8 cellular contexts compared by ENCODE assay signal in genomic region chr12:100199347-100200136, GRCh38. TPM values are rescaled to one million over a fixed set of nuclear protein-coding genes. Genes with fewer than 3 reads are reported as not detected.
DNase-seq lines count a peak whose midpoint lies in the region; ATAC-seq and TF ChIP-seq lines count a peak whose summit lies in the region.

No MANE protein-coding gene starts in this region.

- TF ChIP-seq POLR2A in Peyer's patch (IDR thresholded peaks at IDR 0.05) (peak in 1 of 2 donors; percentile 20), upper lobe of left lung (IDR thresholded peaks at IDR 0.05) (peak in 1 of 4 donors; percentile 23)

- peak overlapping the region; percentile 80 for H2AFZ ChIP-seq in parathyroid adenoma

- peak overlapping the region; percentile 100 for H3K27ac Mint-ChIP-seq in activated T-helper 2 cell treated with anti-CD3 and anti-CD28 coated beads, Interferon-gamma antibody, Interleukin-2, Interleukin-4, amounts not matched to agents 10 μg/mL and 5 μg/mL and 100 μg/mL, durations not matched to agents 14 hours and 24 hours and 36 hours

- DNase-seq in D341Med (ENCODE audit: low spot score) = peak; percentile 79
- peak; percentile 79 for DNase-seq in HT-29 (ENCODE audit: low spot score)
- peak; percentile 84 to 94 (median 93) for DNase-seq in Peyer's patch
- DNase-seq in activated T-helper 2 cell treated with anti-CD3 and anti-CD28 coated beads, Interferon-gamma antibody, Interleukin-2, Interleukin-4, amounts not matched to agents 10 μg/mL and 5 μg/mL and 100 μg/mL, durations not matched to agents 14 hours and 24 hours and 36 hours (ENCODE audit: low spot score) = peak; percentile 78
- DNase-seq in glomerular visceral epithelial cell (ENCODE audit: extremely low spot score) = peak; percentile 80
- DNase-seq in upper lobe of left lung = peak; percentile 89 to 94

- no peaks in the 10 kb centered on the region for H3K36me3 ChIP-seq in Peyer's patch
- no peaks in the 10 kb centered on the region for H3K36me3 ChIP-seq in parathyroid adenoma (ENCODE audit: control insufficient read depth, insufficient read depth, low read length)
- H3K36me3 ChIP-seq in upper lobe of left lung = no peaks in the 10 kb centered on the region

- H3K27me3 Mint-ChIP-seq in activated T-helper 2 cell treated with anti-CD3 and anti-CD28 coated beads, Interferon-gamma antibody, Interleukin-2, Interleukin-4, amounts not matched to agents 10 μg/mL and 5 μg/mL and 100 μg/mL, durations not matched to agents 14 hours and 24 hours and 36 hours (ENCODE audit: low read depth) = no peaks in the 10 kb centered on the region

- peaks cover 20% of the 10 kb centered on the region for H3K36me3 Mint-ChIP-seq in activated T-helper 2 cell treated with anti-CD3 and anti-CD28 coated beads, Interferon-gamma antibody, Interleukin-2, Interleukin-4, amounts not matched to agents 10 μg/mL and 5 μg/mL and 100 μg/mL, durations not matched to agents 14 hours and 24 hours and 36 hours (ENCODE audit: low read depth)

- ATAC-seq in GM21367 (IDR thresholded peaks at IDR 0.05; ENCODE audit: unreplicated experiment) (peak; percentile 79), upper lobe of left lung (ENCODE audit: low FRiP score in 2 of 2) (peak; percentile 91)

- H3K4me3 ChIP-seq in Peyer's patch (peak overlapping the region; percentile 73 to 95 (median 88)), parathyroid adenoma (ENCODE audit: low read depth, low read length) (peak overlapping the region; percentile 84), upper lobe of left lung (peak overlapping the region; percentile 58 to 86 (median 73))

- peak overlapping the region; percentile 98 for H3K4me3 Mint-ChIP-seq in activated T-helper 2 cell treated with anti-CD3 and anti-CD28 coated beads, Interferon-gamma antibody, Interleukin-2, Interleukin-4, amounts not matched to agents 10 μg/mL and 5 μg/mL and 100 μg/mL, durations not matched to agents 14 hours and 24 hours and 36 hours (ENCODE audit: low read depth)

- no peak for TF ChIP-seq EP300 in upper lobe of left lung (IDR thresholded peaks at IDR 0.05)

- H3K27me3 ChIP-seq in Peyer's patch (no peaks in the 10 kb centered on the region), parathyroid adenoma (ENCODE audit: control insufficient read depth, insufficient read depth, low read length) (no peaks in the 10 kb centered on the region), upper lobe of left lung (no peaks in the 10 kb centered on the region)

- H3K9me3 ChIP-seq in Peyer's patch (no peaks in the 10 kb centered on the region), parathyroid adenoma (ENCODE audit: control insufficient read depth, low read length) (no peaks in the 10 kb centered on the region), upper lobe of left lung (no peaks in the 10 kb centered on the region)

- intact Hi-C loops in activated T-helper 2 cell treated with anti-CD3 and anti-CD28 coated beads, Interferon-gamma antibody, Interleukin-2, Interleukin-4, amounts not matched to agents 10 μg/mL and 5 μg/mL and 100 μg/mL, durations not matched to agents 14 hours and 24 hours and 36 hours (cut with micrococcal nuclease) = loop anchor here (1.0 to 5.0 kb wide), 7 partner anchors 15 to 1607 kb away; partner anchors contain the start of genes APAF1, BLTP3B, DEPDC4 and IKBIP

- peak overlapping the region; percentile 40 for H3K9ac ChIP-seq in parathyroid adenoma

- no peaks in the 10 kb centered on the region for H3K9me3 Mint-ChIP-seq in activated T-helper 2 cell treated with anti-CD3 and anti-CD28 coated beads, Interferon-gamma antibody, Interleukin-2, Interleukin-4, amounts not matched to agents 10 μg/mL and 5 μg/mL and 100 μg/mL, durations not matched to agents 14 hours and 24 hours and 36 hours

- H3K4me1 ChIP-seq in Peyer's patch (peaks cover 0 to 24% (median 3%) of the 10 kb centered on the region in 4 donors), parathyroid adenoma (peaks cover 4% of the 10 kb centered on the region), upper lobe of left lung (peaks cover 15 to 31% (median 20%) of the 10 kb centered on the region in 4 donors)

- TF ChIP-seq CTCF in Peyer's patch (IDR thresholded peaks at IDR 0.05) (no peak), parathyroid adenoma (IDR thresholded peaks at IDR 0.05) (no peak), upper lobe of left lung (IDR thresholded peaks at IDR 0.05) (no peak)

- WGBS in upper lobe of left lung, 2 donors = 1 to 9% methylated on average over 20 to 21 of the region's 78 CpGs

- H3K4me2 ChIP-seq in parathyroid adenoma (ENCODE audit: low read length) = peak overlapping the region; percentile 72

- peaks cover 20% of the 10 kb centered on the region for H3K4me1 Mint-ChIP-seq in activated T-helper 2 cell treated with anti-CD3 and anti-CD28 coated beads, Interferon-gamma antibody, Interleukin-2, Interleukin-4, amounts not matched to agents 10 μg/mL and 5 μg/mL and 100 μg/mL, durations not matched to agents 14 hours and 24 hours and 36 hours (ENCODE audit: low read depth)

- peak overlapping the region; percentile 81 to 87 (median 85) for H3K27ac ChIP-seq in Peyer's patch
- H3K27ac ChIP-seq in parathyroid adenoma = peak overlapping the region; percentile 66
- H3K27ac ChIP-seq in upper lobe of left lung = peak overlapping the region; percentile 54 to 85 (median 70)

- H3K79me2 ChIP-seq in parathyroid adenoma = peaks cover 21% of the 10 kb centered on the region

RNA-seq across cellular contexts. Expression of gene ACTR6, which starts 1.1 kb away (rescaled TPM):
- 4.2 and 7.4 TPM in 2 replicates for total RNA-seq in HT-29 (2014; rRNA removed; shearing (Covaris generic))
- 10 to 100 TPM in 3 of 4 donors, 1 to 10 TPM in 1; 4.2 to 21.5 (median 12.2) TPM for total RNA-seq in Peyer's patch
- total RNA-seq in activated T-helper 2 cell treated with anti-CD3 and anti-CD28 coated beads, Interferon-gamma antibody, Interleukin-2, Interleukin-4, amounts not matched to agents 10 μg/mL and 5 μg/mL and 100 μg/mL, durations not matched to agents 14 hours and 24 hours and 36 hours = 40.4 and 42.1 TPM in 2 replicates
- 10 to 100 TPM in 4 of 6 donors, 1 to 10 TPM in 2; 3.6 to 27.7 (median 16.3) TPM for total RNA-seq in upper lobe of left lung

RNA-seq across cellular contexts. Expression of gene BLTP3B, which starts 56.9 kb away (rescaled TPM):
- total RNA-seq in HT-29 (2014; rRNA removed; shearing (Covaris generic)) = 13.4 and 14.4 TPM in 2 replicates
- 10 to 100 TPM; 20.6 to 56.9 (median 27.9) TPM for total RNA-seq in Peyer's patch
- total RNA-seq in activated T-helper 2 cell treated with anti-CD3 and anti-CD28 coated beads, Interferon-gamma antibody, Interleukin-2, Interleukin-4, amounts not matched to agents 10 μg/mL and 5 μg/mL and 100 μg/mL, durations not matched to agents 14 hours and 24 hours and 36 hours = 69.0 and 73.2 TPM in 2 replicates
- total RNA-seq in upper lobe of left lung = 10 to 100 TPM; 12.8 to 37.5 (median 28.7) TPM

Comparison
In these comparisons a context has a peak if more than half of its experiments do, and no peak if none do; other contexts are left out.
1. Peak in every context shown above with its lines: DNase-seq, ATAC-seq, H3K4me3 ChIP-seq and H3K27ac ChIP-seq.